ENCODE assay signal across 1 cellular context in genomic region chr1:18901147-18901951, GRCh38.
TF ChIP-seq lines count a peak whose summit lies in the region.

No MANE protein-coding gene starts in this region.

TF ChIP-seq in HepG2, 621 proteins besides CTCF, POLR2A, EP300 and RAD21 (continued from another document and continues in another):
- TF ChIP-seq HOMEZ (CRISPR knock-in tag; IDR thresholded peaks at IDR 0.05; ENCODE audit: low read depth) (peak; percentile 17; the same call in 1 of the 2 replicates), TEF (CRISPR knock-in tag; IDR thresholded peaks at IDR 0.05) (no peak), SMYD3 (CRISPR knock-in tag; IDR thresholded peaks at IDR 0.05) (no peak), KLF6 (CRISPR knock-in tag; IDR thresholded peaks at IDR 0.05) (no peak), KAT8 (CRISPR knock-in tag; IDR thresholded peaks at IDR 0.05) (peak; percentile 55; the same call in 1 of the 2 replicates), NFKBIZ (CRISPR knock-in tag; IDR thresholded peaks at IDR 0.05) (peak; percentile 62; the same call in 1 of the 2 replicates), SNRNP70 (IDR thresholded peaks at IDR 0.05; ENCODE audit: low read depth, low read length) (no peak), ZNF446 (CRISPR knock-in tag; IDR thresholded peaks at IDR 0.05) (no peak), XBP1 (CRISPR knock-in tag; IDR thresholded peaks at IDR 0.05) (no peak), ZNF282 (IDR thresholded peaks at IDR 0.05; ENCODE audit: partially characterized antibody) (no peak), ZNF781 (CRISPR knock-in tag; IDR thresholded peaks at IDR 0.05; ENCODE audit: borderline replicate concordance, not compliant biosample characterization) (no peak), ZNF292 (CRISPR knock-in tag; IDR thresholded peaks at IDR 0.05; ENCODE audit: borderline replicate concordance, low read depth) (peak; percentile 64; the same call in 1 of the 2 replicates), JARID2 (CRISPR knock-in tag; IDR thresholded peaks at IDR 0.05; ENCODE audit: insufficient replicate concordance) (no peak), TP53 (CRISPR knock-in tag; conservative IDR thresholded peaks at IDR 0.05) (no peak), ZNF441 (CRISPR knock-in tag; IDR thresholded peaks at IDR 0.05; ENCODE audit: borderline replicate concordance) (no peak), RFX3 (CRISPR knock-in tag; IDR thresholded peaks at IDR 0.05) (no peak), FOXA1 (IDR thresholded peaks at IDR 0.05) (no peak), FOXA1 (CRISPR knock-in tag; IDR thresholded peaks at IDR 0.05) (peak; percentile 55), ZNF567 (CRISPR knock-in tag; IDR thresholded peaks at IDR 0.05; ENCODE audit: borderline replicate concordance) (no peak), ZNF674 (CRISPR knock-in tag; IDR thresholded peaks at IDR 0.05; ENCODE audit: low read depth) (no peak), ZKSCAN1 (IDR thresholded peaks at IDR 0.05; ENCODE audit: low read length) (no peak), PREB (CRISPR knock-in tag; IDR thresholded peaks at IDR 0.05) (no peak), ZEB1 (IDR thresholded peaks at IDR 0.05; ENCODE audit: insufficient replicate concordance, low read depth) (peak; percentile 18), FOXM1 (CRISPR knock-in tag; IDR thresholded peaks at IDR 0.05) (no peak), FOXK2 (IDR thresholded peaks at IDR 0.05) (no peak), PAXIP1 (CRISPR knock-in tag; conservative IDR thresholded peaks at IDR 0.05) (peak; percentile 93), ZBTB26 (CRISPR knock-in tag; IDR thresholded peaks at IDR 0.05; ENCODE audit: borderline replicate concordance) (peak; percentile 55; the same call in 1 of the 2 replicates), JUND (CRISPR knock-in tag; IDR thresholded peaks at IDR 0.05) (0 out of 2 replicates have a peak, but pooled peaks have one; percentile 34), MAFK (conservative IDR thresholded peaks at IDR 0.05 in 1 of 2, IDR thresholded peaks at IDR 0.05 in 1 of 2; ENCODE audit: low read length in 2 of 2) (no peak), MXI1 (IDR thresholded peaks at IDR 0.05; ENCODE audit: borderline replicate concordance, low read depth, low read length) (peak; percentile 65; the same call in 1 of the 3 replicates)
- TF ChIP-seq, protein P1, sequence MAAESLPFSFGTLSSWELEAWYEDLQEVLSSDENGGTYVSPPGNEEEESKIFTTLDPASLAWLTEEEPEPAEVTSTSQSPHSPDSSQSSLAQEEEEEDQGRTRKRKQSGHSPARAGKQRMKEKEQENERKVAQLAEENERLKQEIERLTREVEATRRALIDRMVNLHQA (CRISPR knock-in tag; IDR thresholded peaks at IDR 0.05): no peak
- TF ChIP-seq, protein P2, sequence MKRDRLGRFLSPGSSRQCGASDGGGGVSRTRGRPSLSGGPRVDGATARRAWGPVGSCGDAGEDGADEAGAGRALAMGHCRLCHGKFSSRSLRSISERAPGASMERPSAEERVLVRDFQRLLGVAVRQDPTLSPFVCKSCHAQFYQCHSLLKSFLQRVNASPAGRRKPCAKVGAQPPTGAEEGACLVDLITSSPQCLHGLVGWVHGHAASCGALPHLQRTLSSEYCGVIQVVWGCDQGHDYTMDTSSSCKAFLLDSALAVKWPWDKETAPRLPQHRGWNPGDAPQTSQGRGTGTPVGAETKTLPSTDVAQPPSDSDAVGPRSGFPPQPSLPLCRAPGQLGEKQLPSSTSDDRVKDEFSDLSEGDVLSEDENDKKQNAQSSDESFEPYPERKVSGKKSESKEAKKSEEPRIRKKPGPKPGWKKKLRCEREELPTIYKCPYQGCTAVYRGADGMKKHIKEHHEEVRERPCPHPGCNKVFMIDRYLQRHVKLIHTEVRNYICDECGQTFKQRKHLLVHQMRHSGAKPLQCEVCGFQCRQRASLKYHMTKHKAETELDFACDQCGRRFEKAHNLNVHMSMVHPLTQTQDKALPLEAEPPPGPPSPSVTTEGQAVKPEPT (CRISPR knock-in tag; IDR thresholded peaks at IDR 0.05; ENCODE audit: low read depth): no peak
- TF ChIP-seq, protein P3, sequence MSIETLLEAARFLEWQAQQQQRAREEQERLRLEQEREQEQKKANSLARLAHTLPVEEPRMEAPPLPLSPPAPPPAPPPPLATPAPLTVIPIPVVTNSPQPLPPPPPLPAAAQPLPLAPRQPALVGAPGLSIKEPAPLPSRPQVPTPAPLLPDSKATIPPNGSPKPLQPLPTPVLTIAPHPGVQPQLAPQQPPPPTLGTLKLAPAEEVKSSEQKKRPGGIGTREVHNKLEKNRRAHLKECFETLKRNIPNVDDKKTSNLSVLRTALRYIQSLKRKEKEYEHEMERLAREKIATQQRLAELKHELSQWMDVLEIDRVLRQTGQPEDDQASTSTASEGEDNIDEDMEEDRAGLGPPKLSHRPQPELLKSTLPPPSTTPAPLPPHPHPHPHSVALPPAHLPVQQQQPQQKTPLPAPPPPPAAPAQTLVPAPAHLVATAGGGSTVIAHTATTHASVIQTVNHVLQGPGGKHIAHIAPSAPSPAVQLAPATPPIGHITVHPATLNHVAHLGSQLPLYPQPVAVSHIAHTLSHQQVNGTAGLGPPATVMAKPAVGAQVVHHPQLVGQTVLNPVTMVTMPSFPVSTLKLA (IDR thresholded peaks at IDR 0.05): no peak; the same call in 1 of the 2 replicates
- TF ChIP-seq, protein P4, sequence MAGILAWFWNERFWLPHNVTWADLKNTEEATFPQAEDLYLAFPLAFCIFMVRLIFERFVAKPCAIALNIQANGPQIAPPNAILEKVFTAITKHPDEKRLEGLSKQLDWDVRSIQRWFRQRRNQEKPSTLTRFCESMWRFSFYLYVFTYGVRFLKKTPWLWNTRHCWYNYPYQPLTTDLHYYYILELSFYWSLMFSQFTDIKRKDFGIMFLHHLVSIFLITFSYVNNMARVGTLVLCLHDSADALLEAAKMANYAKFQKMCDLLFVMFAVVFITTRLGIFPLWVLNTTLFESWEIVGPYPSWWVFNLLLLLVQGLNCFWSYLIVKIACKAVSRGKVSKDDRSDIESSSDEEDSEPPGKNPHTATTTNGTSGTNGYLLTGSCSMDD (CRISPR knock-in tag; IDR thresholded peaks at IDR 0.05): no peak
- TF ChIP-seq, protein P5, sequence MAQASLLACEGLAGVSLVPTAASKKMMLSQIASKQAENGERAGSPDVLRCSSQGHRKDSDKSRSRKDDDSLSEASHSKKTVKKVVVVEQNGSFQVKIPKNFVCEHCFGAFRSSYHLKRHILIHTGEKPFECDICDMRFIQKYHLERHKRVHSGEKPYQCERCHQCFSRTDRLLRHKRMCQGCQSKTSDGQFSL (CRISPR knock-in tag; IDR thresholded peaks at IDR 0.05): peak; percentile 39; the same call in 1 of the 2 replicates
- TF ChIP-seq, protein P6, sequence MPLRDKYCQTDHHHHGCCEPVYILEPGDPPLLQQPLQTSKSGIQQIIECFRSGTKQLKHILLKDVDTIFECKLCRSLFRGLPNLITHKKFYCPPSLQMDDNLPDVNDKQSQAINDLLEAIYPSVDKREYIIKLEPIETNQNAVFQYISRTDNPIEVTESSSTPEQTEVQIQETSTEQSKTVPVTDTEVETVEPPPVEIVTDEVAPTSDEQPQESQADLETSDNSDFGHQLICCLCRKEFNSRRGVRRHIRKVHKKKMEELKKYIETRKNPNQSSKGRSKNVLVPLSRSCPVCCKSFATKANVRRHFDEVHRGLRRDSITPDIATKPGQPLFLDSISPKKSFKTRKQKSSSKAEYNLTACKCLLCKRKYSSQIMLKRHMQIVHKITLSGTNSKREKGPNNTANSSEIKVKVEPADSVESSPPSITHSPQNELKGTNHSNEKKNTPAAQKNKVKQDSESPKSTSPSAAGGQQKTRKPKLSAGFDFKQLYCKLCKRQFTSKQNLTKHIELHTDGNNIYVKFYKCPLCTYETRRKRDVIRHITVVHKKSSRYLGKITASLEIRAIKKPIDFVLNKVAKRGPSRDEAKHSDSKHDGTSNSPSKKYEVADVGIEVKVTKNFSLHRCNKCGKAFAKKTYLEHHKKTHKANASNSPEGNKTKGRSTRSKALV (CRISPR knock-in tag; IDR thresholded peaks at IDR 0.05): no peak
